In the genomic region with DNA sequence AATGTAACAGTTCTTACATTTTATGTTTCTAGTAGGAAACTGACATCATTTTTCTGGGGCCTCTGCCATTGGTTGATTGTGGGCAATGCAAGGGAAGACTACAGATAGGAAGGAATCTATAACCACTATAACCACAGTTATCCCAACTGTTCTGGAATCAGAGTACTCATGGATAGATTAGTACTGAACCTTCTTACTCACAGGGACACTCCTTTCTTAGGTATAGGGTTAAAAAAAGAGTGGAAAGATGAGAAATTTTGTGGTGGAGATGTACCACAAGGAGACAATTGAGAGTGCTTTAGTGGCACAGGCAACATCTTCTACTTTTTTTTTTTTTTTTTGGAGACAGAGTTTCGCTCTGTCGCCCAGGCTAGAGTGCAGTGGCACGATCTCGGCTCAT, we compare ENCODE assay signal across 12 cellular contexts. TPM values are rescaled to one million over a fixed set of nuclear protein-coding genes. Genes with fewer than 3 reads are reported as not detected.
DNase-seq lines count a peak whose midpoint lies in the region; ATAC-seq and TF ChIP-seq lines count a peak whose summit lies in the region.
"Had no signal": no experiment of that assay in that cellular context is flagged by ENCODE, and none has a peak within 500 bp of the region (broad histone marks: within the 10 kb centered on the region; RNA-seq: fewer than 3 reads in every experiment).

No MANE protein-coding gene starts in this region.

- no peaks in the 10 kb centered on the region for H4K20me1 ChIP-seq in OCI-LY1 (ENCODE audit: insufficient read depth, low read length)

- H3K36me3 ChIP-seq in OCI-LY1 (ENCODE audit: insufficient read depth, low read length) = 0 out of 2 replicates have a peak, but pooled peaks cover 9% of the 10 kb centered on the region
- no peaks in the 10 kb centered on the region for H3K36me3 ChIP-seq in brain microvascular endothelial cell (replicated peaks)
- H3K36me3 ChIP-seq in uterus = no peaks in the 10 kb centered on the region
- H3K36me3 ChIP-seq: MG63 had no signal

- H2AFZ ChIP-seq in OCI-LY1 (ENCODE audit: low read length) = no peak overlapping the region

- intact Hi-C loops in uterus (cut with DNase I; ENCODE audit: low total_unique reads) = no loop called here
- intact Hi-C loops in left colon (cut with DNase I, micrococcal nuclease) = no loop called here

- no peaks in the 10 kb centered on the region for H3K9me3 Mint-ChIP-seq in activated T-cell treated with anti-CD3 and anti-CD28 coated beads, Interleukin-2, amount 50 U/mL, for 72 hours
- H3K9me3 Mint-ChIP-seq in stimulated activated naive CD8-positive, alpha-beta T cell treated with anti-CD3 and anti-CD28 coated beads, Interleukin-15, Interleukin-2, amounts not matched to agents 100 ng/mL and 50 ng/mL, for 24 hours = no peaks in the 10 kb centered on the region

- no peaks in the 10 kb centered on the region for H3F3A ChIP-seq in OCI-LY1 (ENCODE audit: insufficient read depth, low read length)

- H3K27ac ChIP-seq in OCI-LY1 (ENCODE audit: low read depth, low read length, poor library complexity, severe bottlenecking) = peak overlapping the region; percentile 87
- H3K27ac ChIP-seq in brain microvascular endothelial cell = no peak overlapping the region
- no peak overlapping the region for H3K27ac ChIP-seq in uterus

- H3K79me2 ChIP-seq in OCI-LY1 (ENCODE audit: insufficient read depth, low read length) = no peaks in the 10 kb centered on the region

- H3K4me1 Mint-ChIP-seq in activated T-cell treated with anti-CD3 and anti-CD28 coated beads, Interleukin-2, amount 50 U/mL, for 72 hours (ENCODE audit: low read depth) = peaks cover 47% of the 10 kb centered on the region
- H3K4me1 Mint-ChIP-seq in stimulated activated naive CD8-positive, alpha-beta T cell treated with anti-CD3 and anti-CD28 coated beads, Interleukin-15, Interleukin-2, amounts not matched to agents 100 ng/mL and 50 ng/mL, for 24 hours (ENCODE audit: low read depth) = peaks cover 54% of the 10 kb centered on the region

- no peaks in the 10 kb centered on the region for H3K36me3 Mint-ChIP-seq in activated T-cell treated with anti-CD3 and anti-CD28 coated beads, Interleukin-2, amount 50 U/mL, for 72 hours (ENCODE audit: insufficient read depth in 2 of 2)
- peaks cover 3% of the 10 kb centered on the region for H3K36me3 Mint-ChIP-seq in stimulated activated naive CD8-positive, alpha-beta T cell treated with anti-CD3 and anti-CD28 coated beads, Interleukin-15, Interleukin-2, amounts not matched to agents 100 ng/mL and 50 ng/mL, for 24 hours (ENCODE audit: low read depth)

- H3K9me3 ChIP-seq in OCI-LY1 (ENCODE audit: low read length) (no peaks in the 10 kb centered on the region), uterus (no peaks in the 10 kb centered on the region)
- H3K9me3 ChIP-seq: MG63 had no signal

- no peaks in the 10 kb centered on the region for H3K9me2 ChIP-seq in OCI-LY1 (ENCODE audit: low read depth, low read length)

- peak overlapping the region; percentile 14 for H3K27ac Mint-ChIP-seq in activated T-cell treated with anti-CD3 and anti-CD28 coated beads, Interleukin-2, amount 50 U/mL, for 72 hours
- peak overlapping the region; percentile 64 for H3K27ac Mint-ChIP-seq in stimulated activated naive CD8-positive, alpha-beta T cell treated with anti-CD3 and anti-CD28 coated beads, Interleukin-15, Interleukin-2, amounts not matched to agents 100 ng/mL and 50 ng/mL, for 24 hours

- no peak for TF ChIP-seq POLR2A in uterus (IDR thresholded peaks at IDR 0.05)

- no peak overlapping the region for H3K9ac ChIP-seq in OCI-LY1 (ENCODE audit: low read length)

- no peak for TF ChIP-seq CTCF in OCI-LY1 (IDR thresholded peaks at IDR 0.05; ENCODE audit: low read length)
- TF ChIP-seq CTCF in brain microvascular endothelial cell (IDR thresholded peaks at IDR 0.05; ENCODE audit: low read depth, low read length, missing control alignments) = no peak
- TF ChIP-seq CTCF in uterus (IDR thresholded peaks at IDR 0.05) = no peak

- no peaks in the 10 kb centered on the region for H3K27me3 ChIP-seq in OCI-LY1 (ENCODE audit: insufficient read depth, low read length)
- H3K27me3 ChIP-seq in brain microvascular endothelial cell (replicated peaks) = no peaks in the 10 kb centered on the region
- no peaks in the 10 kb centered on the region for H3K27me3 ChIP-seq in uterus
- H3K27me3 ChIP-seq: MG63 had no signal

- peak; percentile 59 to 66 for ATAC-seq in activated T-cell treated with anti-CD3 and anti-CD28 coated beads, Interleukin-2, amount 50 U/mL, for 72 hours (replicated peaks in 1 of 2)
- ATAC-seq in left colon (no peak), HG03571 (IDR thresholded peaks at IDR 0.05; ENCODE audit: unreplicated experiment) (no peak)

- H3K4me3 ChIP-seq in OCI-LY1 (ENCODE audit: low read depth, low read length, poor library complexity, severe bottlenecking) = no peak overlapping the region
- no peak overlapping the region for H3K4me3 ChIP-seq in brain microvascular endothelial cell (ENCODE audit: low read depth, low read length)
- H3K4me3 ChIP-seq in uterus = no peak overlapping the region
- H3K4me3 ChIP-seq: MG63 had no signal

- peak overlapping the region; percentile 50 to 95 for H3K4me3 Mint-ChIP-seq in activated T-cell treated with anti-CD3 and anti-CD28 coated beads, Interleukin-2, amount 50 U/mL, for 72 hours
- H3K4me3 Mint-ChIP-seq in stimulated activated naive CD8-positive, alpha-beta T cell treated with anti-CD3 and anti-CD28 coated beads, Interleukin-15, Interleukin-2, amounts not matched to agents 100 ng/mL and 50 ng/mL, for 24 hours = no peak overlapping the region

- DNase-seq in activated T-cell treated with anti-CD3 and anti-CD28 coated beads, Interleukin-2, amount 50 U/mL, for 72 hours = no peak
- no peak for DNase-seq in activated T-cell treated with anti-CD3 and anti-CD28 coated beads, Interleukin-2, amount 50 U/mL, for 1 hour
- DNase-seq in brain microvascular endothelial cell (peak; percentile 43), uterus (no peak), left colon (no peak)
- DNase-seq: central memory CD4-positive, alpha-beta T cell; DMS153; MG63; NK-92 treated with Interleukin-12 subunit alpha and Interleukin-12 subunit beta, amount 100 ng/mL, for 24 hours had no signal

- H3K4me1 ChIP-seq in OCI-LY1 (ENCODE audit: insufficient read depth, low read length, severe bottlenecking) (peaks cover 54% of the 10 kb centered on the region), uterus (no peaks in the 10 kb centered on the region)

- H3K4me2 ChIP-seq in OCI-LY1 (ENCODE audit: low read length) = no peak overlapping the region

- in situ Hi-C loops in brain microvascular endothelial cell (cut with HindIII; ENCODE audit: low pct_ligation_motif_present, low sequenced_read_pairs) = no loop called here

- H3K27me3 Mint-ChIP-seq in activated T-cell treated with anti-CD3 and anti-CD28 coated beads, Interleukin-2, amount 50 U/mL, for 72 hours (ENCODE audit: low read depth) = no peaks in the 10 kb centered on the region
- no peaks in the 10 kb centered on the region for H3K27me3 Mint-ChIP-seq in stimulated activated naive CD8-positive, alpha-beta T cell treated with anti-CD3 and anti-CD28 coated beads, Interleukin-15, Interleukin-2, amounts not matched to agents 100 ng/mL and 50 ng/mL, for 24 hours

RNA-seq across cellular contexts. Expression of gene TMEM116, which starts 21.0 kb away (rescaled TPM):
- 10 to 100 TPM; 19.4 to 21.0 TPM for total RNA-seq in activated T-cell treated with anti-CD3 and anti-CD28 coated beads, Interleukin-2, amount 50 U/mL, for 72 hours
- total RNA-seq in uterus (10 to 100 TPM in 2 of 4 donors, 1 to 10 TPM in 2; 1.2 to 21.7 (median 11.5) TPM), left colon (10 to 100 TPM in 1 of 2 donors, 1 to 10 TPM in 1; 9.3 to 11.9 TPM)

RNA-seq across cellular contexts. Expression of gene ERP29, which starts 21.3 kb away (rescaled TPM):
- total RNA-seq in activated T-cell treated with anti-CD3 and anti-CD28 coated beads, Interleukin-2, amount 50 U/mL, for 72 hours = 100 to 1,000 TPM; 145 to 154 TPM
- 10 to 100 TPM; 37.4 to 46.8 (median 42.1) TPM for total RNA-seq in uterus
- total RNA-seq in left colon = 100 to 1,000 TPM; 113 to 117 TPM

Comparison
In these comparisons a context has a peak if more than half of its experiments do, and no peak if none do; other contexts are left out.
1. ATAC-seq: peak in activated T-cell treated with anti-CD3 and anti-CD28 coated beads, Interleukin-2, amount 50 U/mL, for 72 hours (2 of 2); none in left colon (single experiment) and HG03571 (single experiment).